27 cellular contexts compared by ENCODE assay signal in the genomic region with DNA sequence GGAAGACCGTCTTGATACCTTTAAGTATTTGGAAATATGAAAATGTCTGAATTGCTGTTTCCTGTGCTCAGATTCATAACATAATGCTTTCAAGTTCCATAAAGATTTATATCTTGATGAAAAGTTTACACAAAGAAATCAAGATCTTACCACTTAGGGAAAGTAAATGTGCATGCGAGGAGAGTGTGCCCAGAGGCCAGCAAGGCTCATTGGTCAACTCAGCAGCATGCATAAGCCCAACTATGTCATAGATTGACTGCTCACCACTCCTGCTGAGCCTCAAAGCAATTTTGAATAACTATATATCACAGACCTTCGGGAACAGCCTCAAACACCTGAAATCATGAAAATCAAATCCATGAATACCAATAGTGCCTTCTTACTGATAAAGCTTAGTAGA.
"Had no signal": no experiment of that assay in that cellular context is flagged by ENCODE, and none has a peak within 500 bp of the region (broad histone marks: within the 10 kb centered on the region; RNA-seq: fewer than 3 reads in every experiment).

No MANE protein-coding gene starts in this region.

- H3K4me1 Mint-ChIP-seq: activated CD4-positive, alpha-beta T cell treated with anti-CD3 and anti-CD28 coated beads for 36 hours; activated CD4-positive, alpha-beta T cell treated with anti-CD3 and anti-CD28 coated beads, Interleukin-2, amount 10 ng/mL, durations not matched to agents 7 days and 5 days; activated naive CD4-positive, alpha-beta T cell treated with anti-CD3 and anti-CD28 coated beads, Interleukin-2, amount 50 U/mL, for 24 hours; activated naive CD8-positive, alpha-beta T cell treated with anti-CD3 and anti-CD28 coated beads, Interleukin-2, amount 10 ng/mL, durations not matched to agents 7 days and 5 days had no signal

- H3K4me1 ChIP-seq: ascending aorta, SJCRH30 had no signal

- H3K9me3 ChIP-seq: ascending aorta, SJCRH30 had no signal

- H3K27ac ChIP-seq: ascending aorta, RWPE1, SJCRH30, SK-N-MC had no signal

- H3K36me3 ChIP-seq: ascending aorta, SJCRH30 had no signal

- H3K9me3 Mint-ChIP-seq: activated naive CD4-positive, alpha-beta T cell treated with anti-CD3 and anti-CD28 coated beads, Interleukin-2, amount 50 U/mL, for 24 hours; activated naive CD8-positive, alpha-beta T cell treated with anti-CD3 and anti-CD28 coated beads, Interleukin-2, amount 10 ng/mL, durations not matched to agents 7 days and 5 days; activated T-cell treated with anti-CD3 and anti-CD28 coated beads, Interleukin-2, amount 50 U/mL, for 24 hours; activated T-helper 2 cell treated with anti-CD3 and anti-CD28 coated beads, Interferon-gamma antibody, Interleukin-2, Interleukin-4, amounts not matched to agents 10 μg/mL and 5 μg/mL and 100 μg/mL, durations not matched to agents 14 hours and 24 hours and 36 hours had no signal

- H3K27me3 Mint-ChIP-seq: activated CD4-positive, alpha-beta T cell treated with anti-CD3 and anti-CD28 coated beads for 36 hours; activated CD4-positive, alpha-beta T cell treated with anti-CD3 and anti-CD28 coated beads, Interleukin-2, amount 10 ng/mL, durations not matched to agents 7 days and 5 days; activated naive CD4-positive, alpha-beta T cell treated with anti-CD3 and anti-CD28 coated beads, Interleukin-2, amount 50 U/mL, for 24 hours; activated naive CD8-positive, alpha-beta T cell treated with anti-CD3 and anti-CD28 coated beads, Interleukin-2, amount 10 ng/mL, durations not matched to agents 7 days and 5 days; activated T-cell treated with anti-CD3 and anti-CD28 coated beads, Interleukin-2, amount 50 U/mL, for 24 hours had no signal

- H3K27ac Mint-ChIP-seq: activated CD4-positive, alpha-beta T cell treated with anti-CD3 and anti-CD28 coated beads for 36 hours; activated CD4-positive, alpha-beta T cell treated with anti-CD3 and anti-CD28 coated beads, Interleukin-2, amount 10 ng/mL, durations not matched to agents 7 days and 5 days; activated CD8-positive, alpha-beta T cell treated with anti-CD3 and anti-CD28 coated beads, Interleukin-2, amount 10 ng/mL, durations not matched to agents 7 days and 5 days; activated naive CD4-positive, alpha-beta T cell treated with anti-CD3 and anti-CD28 coated beads, Interleukin-2, amount 50 U/mL, for 24 hours; activated naive CD8-positive, alpha-beta T cell treated with anti-CD3 and anti-CD28 coated beads, Interleukin-2, amount 10 ng/mL, durations not matched to agents 7 days and 5 days; activated T-cell treated with anti-CD3 and anti-CD28 coated beads, Interleukin-2, amount 50 U/mL, for 24 hours; activated T-helper 2 cell treated with anti-CD3 and anti-CD28 coated beads, Interferon-gamma antibody, Interleukin-2, Interleukin-4, amounts not matched to agents 10 μg/mL and 5 μg/mL and 100 μg/mL, durations not matched to agents 14 hours and 24 hours and 36 hours; WTC11 had no signal

- H3K4me3 ChIP-seq: ascending aorta, SJCRH30, SK-N-MC had no signal

- DNase-seq: activated CD4-positive, alpha-beta T cell treated with anti-CD3 and anti-CD28 coated beads for 36 hours; activated CD4-positive, alpha-beta T cell treated with anti-CD3 and anti-CD28 coated beads, Interleukin-2, amount 10 ng/mL, durations not matched to agents 7 days and 5 days; activated CD4-positive, alpha-beta T cell treated with anti-CD3 and anti-CD28 coated beads, Interleukin-2, amount 50 U/mL, for 48 hours; activated CD8-positive, alpha-beta T cell treated with anti-CD3 and anti-CD28 coated beads, Interleukin-2, amount 10 ng/mL, durations not matched to agents 7 days and 5 days; activated gamma-delta T cell; activated naive CD4-positive, alpha-beta T cell treated with Interleukin-2 at 50 U/mL for 16 hours; activated naive CD8-positive, alpha-beta T cell treated with anti-CD3 and anti-CD28 coated beads, Interleukin-2, amount 10 ng/mL, durations not matched to agents 7 days and 5 days; activated T-cell treated with anti-CD3 and anti-CD28 coated beads, Interleukin-2, amount 50 U/mL, for 24 hours; amygdala; Karpas-422; KBM-7; MM.1S; MV-4-11; NCI-H1092; NCI-H146; NCI-H187; NCI-H2171 treated with DMSO at 0.1 percent for 48 hours; NCI-H2227 treated with DMSO at 0.1 percent for 48 hours; NCI-H446; NCI-H526 treated with DMSO at 0.1 percent for 48 hours; SJCRH30 had no signal

- H3K36me3 Mint-ChIP-seq: activated naive CD4-positive, alpha-beta T cell treated with anti-CD3 and anti-CD28 coated beads, Interleukin-2, amount 50 U/mL, for 24 hours; activated naive CD8-positive, alpha-beta T cell treated with anti-CD3 and anti-CD28 coated beads, Interleukin-2, amount 10 ng/mL, durations not matched to agents 7 days and 5 days had no signal

- H3K4me3 Mint-ChIP-seq: activated CD4-positive, alpha-beta T cell treated with anti-CD3 and anti-CD28 coated beads for 36 hours; activated CD4-positive, alpha-beta T cell treated with anti-CD3 and anti-CD28 coated beads, Interleukin-2, amount 10 ng/mL, durations not matched to agents 7 days and 5 days; activated CD8-positive, alpha-beta T cell treated with anti-CD3 and anti-CD28 coated beads, Interleukin-2, amount 10 ng/mL, durations not matched to agents 7 days and 5 days; activated naive CD4-positive, alpha-beta T cell treated with anti-CD3 and anti-CD28 coated beads, Interleukin-2, amount 50 U/mL, for 24 hours; activated naive CD8-positive, alpha-beta T cell treated with anti-CD3 and anti-CD28 coated beads, Interleukin-2, amount 10 ng/mL, durations not matched to agents 7 days and 5 days; activated T-cell treated with anti-CD3 and anti-CD28 coated beads, Interleukin-2, amount 50 U/mL, for 24 hours; WTC11 had no signal

- H3K27me3 ChIP-seq: ascending aorta, SJCRH30 had no signal
